ENCODE assay signal across 20 cellular contexts in genomic region chr7:110309941-110310340, GRCh38.
"Had no signal": no experiment of that assay in that cellular context is flagged by ENCODE, and none has a peak within 500 bp of the region (broad histone marks: within the 10 kb centered on the region; RNA-seq: fewer than 3 reads in every experiment).

No MANE protein-coding gene starts in this region.

- H3K36me3 ChIP-seq: cardiac muscle cell, neutrophil, upper lobe of right lung had no signal

- H3K27ac ChIP-seq: cardiac muscle cell, foreskin keratinocyte, neutrophil, parathyroid adenoma, upper lobe of right lung had no signal

- H3K4me1 ChIP-seq: foreskin keratinocyte, parathyroid adenoma, upper lobe of right lung had no signal

- H3K9me3 ChIP-seq: neutrophil, upper lobe of right lung had no signal

- H2AFZ ChIP-seq: parathyroid adenoma had no signal

- DNase-seq: activated CD4-positive, alpha-beta T cell treated with anti-CD3 and anti-CD28 coated beads for 1 hour; activated CD4-positive, alpha-beta T cell treated with anti-CD3 and anti-CD28 coated beads, Interleukin-2, amount 50 U/mL, for 1 hour; activated CD8-positive, alpha-beta memory T cell treated with anti-CD3 and anti-CD28 coated beads for 24 hours; activated CD8-positive, alpha-beta memory T cell treated with anti-CD3 and anti-CD28 coated beads, Interleukin-2, amount 50 U/mL, for 4 hours; activated T-cell treated with anti-CD3 and anti-CD28 coated beads, Interleukin-2, amount 50 U/mL, for 24 hours; amniotic stem cell; effector CD4-positive, alpha-beta T cell; foreskin keratinocyte; glutamatergic neuron; hippocampal formation; left colon; right cardiac atrium; stimulated activated CD4-positive, alpha-beta T cell treated with anti-CD3 and anti-CD28 coated beads, Interleukin-12 subunit alpha, Interleukin-12 subunit beta, amount 100 ng/mL, for 4 hours; stimulated activated CD4-positive, alpha-beta T cell treated with anti-CD3 and anti-CD28 coated beads, Interleukin-4, amount 100 ng/mL, for 4 hours; stimulated activated naive CD8-positive, alpha-beta T cell treated with anti-CD3 and anti-CD28 coated beads, Interleukin-15, Interleukin-2, amounts not matched to agents 100 U/mL and 50 U/mL, for 24 hours; upper lobe of right lung had no signal

- H3K4me3 ChIP-seq: cardiac muscle cell, upper lobe of right lung had no signal

- H3K27me3 ChIP-seq: cardiac muscle cell, foreskin keratinocyte, neutrophil, upper lobe of right lung had no signal

- H3K9ac ChIP-seq: parathyroid adenoma had no signal

- ATAC-seq: activated T-helper 17 cell treated with anti-CD3 and anti-CD28 coated beads, Interleukin-2, amount 50 U/mL, for 72 hours; foreskin keratinocyte; left colon; right cardiac atrium; stimulated activated naive CD8-positive, alpha-beta T cell treated with anti-CD3 and anti-CD28 coated beads, Interleukin-15, Interleukin-2, amounts not matched to agents 100 U/mL and 50 U/mL, for 24 hours; upper lobe of right lung had no signal
